29 cellular contexts compared by ENCODE assay signal in the genomic region with DNA sequence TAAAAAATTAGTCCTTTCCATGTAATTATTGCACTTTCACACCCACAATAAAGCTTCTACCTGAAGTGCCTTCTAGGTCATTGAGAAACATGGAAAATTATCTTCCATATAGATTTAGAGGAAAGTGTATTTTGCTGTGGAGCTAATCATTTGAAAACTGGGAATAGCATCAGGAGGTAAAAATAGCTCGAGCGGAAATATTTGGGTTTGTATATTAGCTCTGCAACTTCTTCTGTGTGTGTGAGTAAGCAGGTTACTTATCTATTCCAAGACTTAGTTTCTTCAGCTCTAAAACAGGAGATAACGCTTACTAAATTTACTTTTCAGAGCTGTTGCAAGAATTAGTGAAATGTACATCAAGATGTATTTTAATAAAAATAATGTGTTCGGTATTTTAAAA.
"Had no signal": no experiment of that assay in that cellular context is flagged by ENCODE, and none has a peak within 500 bp of the region (broad histone marks: within the 10 kb centered on the region; RNA-seq: fewer than 3 reads in every experiment).

No MANE protein-coding gene starts in this region.

- H3K36me3 ChIP-seq: adrenal gland, ascending aorta, brain microvascular endothelial cell, WERI-Rb-1 had no signal

- H3K27ac ChIP-seq: adrenal gland, brain microvascular endothelial cell, esophagus squamous epithelium, WERI-Rb-1 had no signal

- H3K9me3 ChIP-seq: adrenal gland, ascending aorta, esophagus squamous epithelium had no signal

- H3K4me3 ChIP-seq: adrenal gland, ascending aorta, esophagus squamous epithelium, heart right ventricle had no signal

- H3K4me1 ChIP-seq: esophagus squamous epithelium had no signal

- ATAC-seq: activated CD4-positive, CD25-positive, alpha-beta regulatory T cell treated with anti-CD3 and anti-CD28 coated beads, Interleukin-2, amount 50 U/mL, for 24 hours; activated CD8-positive, alpha-beta T cell treated with anti-CD3 and anti-CD28 coated beads for 36 hours; activated naive CD8-positive, alpha-beta T cell treated with anti-CD3 and anti-CD28 coated beads, Interleukin-2, amount 50 U/mL, for 24 hours; activated T-cell treated with anti-CD3 and anti-CD28 coated beads, Interleukin-2, amount 50 U/mL, for 4 hours; activated T-helper 17 cell treated with anti-CD3 and anti-CD28 coated beads, Interleukin-2, amount 50 U/mL, for 72 hours; effector memory CD8-positive, alpha-beta T cell; T-helper 17 cell had no signal

- H3K27me3 ChIP-seq: adrenal gland, ascending aorta, brain microvascular endothelial cell, esophagus squamous epithelium, heart right ventricle had no signal

- DNase-seq: activated B cell treated with CpG ODN at 0.5 μM for 24 hours; activated CD4-positive, alpha-beta T cell treated with anti-CD3 and anti-CD28 coated beads for 48 hours; activated CD4-positive, alpha-beta T cell treated with anti-CD3 and anti-CD28 coated beads, Interleukin-2, amount 50 U/mL, for 1 hour; activated CD4-positive, alpha-beta T cell treated with anti-CD3 and anti-CD28 coated beads, Interleukin-2, amount 50 U/mL, for 48 hours; activated CD8-positive, alpha-beta memory T cell treated with anti-CD3 and anti-CD28 coated beads for 24 hours; activated CD8-positive, alpha-beta T cell treated with anti-CD3 and anti-CD28 coated beads for 36 hours; activated effector memory CD4-positive, alpha-beta T cell treated with Interleukin-2 at 50 U/mL for 16 hours; activated gamma-delta T cell treated with Interleukin-2 at 50 U/mL for 16 hours; activated naive CD4-positive, alpha-beta T cell treated with Interleukin-2 at 50 U/mL for 16 hours; activated naive CD8-positive, alpha-beta T cell treated with anti-CD3 and anti-CD28 coated beads for 36 hours; activated naive CD8-positive, alpha-beta T cell treated with anti-CD3 and anti-CD28 coated beads, Interleukin-2, amount 50 U/mL, for 24 hours; activated T-cell treated with anti-CD3 and anti-CD28 coated beads, Interleukin-2, amount 50 U/mL, for 4 hours; adrenal gland; brain microvascular endothelial cell; cortex of kidney; dermis blood vessel endothelial cell; effector CD4-positive, alpha-beta T cell; effector memory CD8-positive, alpha-beta T cell; esophagus squamous epithelium; foreskin fibroblast; glutamatergic neuron; heart right ventricle; T-helper 1 cell; T-helper 17 cell; T1000; WERI-Rb-1 had no signal
